Comparison of ENCODE assay signal across 9 cellular contexts in the genomic region with DNA sequence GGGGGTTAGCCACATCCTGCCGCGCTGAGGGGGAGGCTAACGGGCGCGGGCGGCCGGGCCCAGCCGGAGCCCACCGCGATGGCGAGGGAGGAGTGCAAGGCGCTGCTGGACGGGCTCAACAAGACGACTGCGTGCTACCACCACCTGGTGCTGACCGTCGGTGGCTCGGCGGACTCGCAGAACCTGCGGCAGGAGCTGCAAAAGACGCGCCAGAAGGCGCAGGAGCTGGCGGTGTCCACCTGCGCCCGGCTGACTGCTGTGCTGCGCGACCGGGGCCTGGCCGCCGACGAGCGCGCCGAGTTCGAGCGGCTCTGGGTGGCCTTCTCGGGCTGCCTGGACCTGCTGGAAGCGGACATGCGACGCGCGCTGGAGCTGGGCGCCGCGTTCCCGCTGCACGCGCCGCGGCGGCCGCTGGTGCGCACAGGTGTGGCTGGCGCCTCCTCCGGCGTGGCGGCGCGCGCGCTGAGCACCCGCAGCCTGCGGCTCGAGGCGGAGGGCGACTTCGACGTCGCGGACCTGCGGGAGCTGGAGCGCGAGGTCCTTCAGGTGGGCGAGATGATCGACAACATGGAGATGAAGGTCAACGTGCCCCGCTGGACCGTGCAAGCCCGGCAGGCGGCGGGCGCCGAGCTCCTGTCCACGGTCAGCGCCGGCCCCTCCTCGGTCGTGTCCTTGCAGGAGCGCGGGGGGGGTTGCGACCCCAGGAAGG. TPM values are rescaled to one million over a fixed set of nuclear protein-coding genes. Genes with fewer than 3 reads are reported as not detected.
A peak's percentile ranks its signal among the peaks of the same experiment; 100 is the strongest.
DNase-seq lines count a peak whose midpoint lies in the region; ATAC-seq and TF ChIP-seq lines count a peak whose summit lies in the region.
"Had no signal": no experiment of that assay in that cellular context is flagged by ENCODE, and none has a peak within 500 bp of the region (broad histone marks: within the 10 kb centered on the region; RNA-seq: fewer than 3 reads in every experiment).

No MANE protein-coding gene starts in this region.

- H3K27me3 Mint-ChIP-seq in T-helper 1 cell treated with Interleukin-12 subunit alpha and Interleukin-12 subunit beta and Interleukin-4 antibody, amounts not matched to agents 30 μg/mL and 1 μg/mL, for 36 hours (ENCODE audit: low read depth) = peaks cover 47% of the 10 kb centered on the region
- peaks cover 62% of the 10 kb centered on the region for H3K27me3 Mint-ChIP-seq in nephron progenitor cell (ENCODE audit: low read depth, poor library complexity)

- peaks cover 0 to 21% of the 10 kb centered on the region in 2 experiments; a peak in 2 of 4 replicates for H3K4me1 ChIP-seq in SK-N-SH (ENCODE audit: control insufficient read depth in 1 of 2, insufficient read depth in 2 of 2, low read depth in 1 of 2, low read length in 1 of 2)

- H3K27me3 ChIP-seq in SK-N-SH (ENCODE audit: insufficient read depth) = peaks cover 9% of the 10 kb centered on the region

- peak overlapping the region; percentile 99 for H3K4me2 ChIP-seq in SK-N-SH

- no peak overlapping the region for H3K27ac Mint-ChIP-seq in T-helper 1 cell treated with Interleukin-12 subunit alpha and Interleukin-12 subunit beta and Interleukin-4 antibody, amounts not matched to agents 30 μg/mL and 1 μg/mL, for 36 hours
- H3K27ac Mint-ChIP-seq in nephron progenitor cell = no peak overlapping the region
- H3K27ac Mint-ChIP-seq: activated naive CD8-positive, alpha-beta T cell had no signal

- H3F3A ChIP-seq in SK-N-SH (replicated peaks; ENCODE audit: insufficient read depth) = peaks cover 3% of the 10 kb centered on the region

- peaks cover 29% of the 10 kb centered on the region for H4K20me1 ChIP-seq in SK-N-SH (ENCODE audit: insufficient read depth)

- peaks cover 35% of the 10 kb centered on the region for H3K79me2 ChIP-seq in SK-N-SH (ENCODE audit: insufficient read depth)

- no peaks in the 10 kb centered on the region for H3K9me3 ChIP-seq in SK-N-SH

- H2AFZ ChIP-seq in SK-N-SH (ENCODE audit: low read depth) = peak overlapping the region; percentile 99; the same call in 1 of the 2 replicates

- no peak for TF ChIP-seq EP300 in SK-N-SH (IDR thresholded peaks at IDR 0.05; ENCODE audit: borderline replicate concordance in 1 of 2, low read depth in 1 of 2, low read length in 1 of 2)

- no peak for TF ChIP-seq RAD21 in SK-N-SH (IDR thresholded peaks at IDR 0.05; ENCODE audit: low read length)

- peak overlapping the region; percentile 83 to 93 for H3K4me3 ChIP-seq in SK-N-SH (ENCODE audit: low read depth in 2 of 2, low read length in 1 of 2)
- H3K4me3 ChIP-seq in epithelial cell of proximal tubule (ENCODE audit: low read depth, low read length) = peak overlapping the region; percentile 75

- H3K27ac ChIP-seq in SK-N-SH (ENCODE audit: low read depth in 2 of 2, low read length in 1 of 2) = no peak overlapping the region

- no peaks in the 10 kb centered on the region for H3K36me3 Mint-ChIP-seq in T-helper 1 cell treated with Interleukin-12 subunit alpha and Interleukin-12 subunit beta and Interleukin-4 antibody, amounts not matched to agents 30 μg/mL and 1 μg/mL, for 36 hours (ENCODE audit: low read depth)
- no peaks in the 10 kb centered on the region for H3K36me3 Mint-ChIP-seq in nephron progenitor cell (ENCODE audit: low read depth)
- H3K36me3 Mint-ChIP-seq: activated naive CD8-positive, alpha-beta T cell had no signal

- H3K4me3 Mint-ChIP-seq in T-helper 1 cell treated with Interleukin-12 subunit alpha and Interleukin-12 subunit beta and Interleukin-4 antibody, amounts not matched to agents 30 μg/mL and 1 μg/mL, for 36 hours = peak overlapping the region; percentile 85
- no peak overlapping the region for H3K4me3 Mint-ChIP-seq in nephron progenitor cell

- no peak overlapping the region for H3K9ac ChIP-seq in SK-N-SH

- H3K9me3 Mint-ChIP-seq in T-helper 1 cell treated with Interleukin-12 subunit alpha and Interleukin-12 subunit beta and Interleukin-4 antibody, amounts not matched to agents 30 μg/mL and 1 μg/mL, for 36 hours = no peaks in the 10 kb centered on the region
- no peaks in the 10 kb centered on the region for H3K9me3 Mint-ChIP-seq in nephron progenitor cell

- ATAC-seq in SK-N-SH treated with all-trans-retinoic acid at 6 μM for 48 hours = no peak; the same call in 2 of the 3 replicates
- no peak for ATAC-seq in HG03460 (IDR thresholded peaks at IDR 0.05; ENCODE audit: unreplicated experiment)
- ATAC-seq in GM18867 (IDR thresholded peaks at IDR 0.05; ENCODE audit: unreplicated experiment) = no peak

- CTCF ChIA-PET in SK-N-SH (lab: Yijun Ruan, JAX) = interaction anchor here (0.8 to 2.1 kb wide), 3 partner anchors 15 to 95 kb away, joined by 3 to 8 read pairs (median 6); partner anchors contain the start of genes NUDT19 and PDCD5

- WGBS in SK-N-SH (ENCODE audit: low lambda C conversion rate) = 4% methylated on average over 14 of the region's 93 CpGs

- DNase-seq in SK-N-SH = peak; percentile 55
- no peak for DNase-seq in epithelial cell of proximal tubule (ENCODE audit: low read depth)
- DNase-seq in nephron progenitor cell = peak; percentile 40
- no peak for DNase-seq in H4 (ENCODE audit: low spot score)

- H3K4me1 Mint-ChIP-seq in T-helper 1 cell treated with Interleukin-12 subunit alpha and Interleukin-12 subunit beta and Interleukin-4 antibody, amounts not matched to agents 30 μg/mL and 1 μg/mL, for 36 hours (ENCODE audit: low read depth) = peaks cover 17% of the 10 kb centered on the region
- peaks cover 23% of the 10 kb centered on the region for H3K4me1 Mint-ChIP-seq in nephron progenitor cell

- POLR2A ChIA-PET in SK-N-SH (lab: Yijun Ruan, JAX) = interaction anchor here (0.9 kb wide), 1 partner anchor 15 kb away, joined by 6 read pairs; the partner anchor contains the start of gene NUDT19

- no peaks in the 10 kb centered on the region for H3K36me3 ChIP-seq in SK-N-SH (replicated peaks in 1 of 2; ENCODE audit: control insufficient read depth in 1 of 2, insufficient read depth in 2 of 2, low read length in 1 of 2)

- TF ChIP-seq CTCF in SK-N-SH (IDR thresholded peaks at IDR 0.05) (no peak), epithelial cell of proximal tubule (conservative IDR thresholded peaks at IDR 0.05; ENCODE audit: low read depth, low read length) (no peak), nephron progenitor cell (IDR thresholded peaks at IDR 0.05) (no peak)

- no peaks in the 10 kb centered on the region for H3K9me2 ChIP-seq in SK-N-SH

TF ChIP-seq in SK-N-SH, 30 proteins besides CTCF, POLR2A, EP300 and RAD21 (continues in another document):
- TF ChIP-seq GABPA (IDR thresholded peaks at IDR 0.05; ENCODE audit: low read depth) = no peak
- no peak for TF ChIP-seq POLR2AphosphoS5 (IDR thresholded peaks at IDR 0.05; ENCODE audit: low read depth, low read length)

TF ChIP-seq in SK-N-SH treated with all-trans-retinoic acid at 6 μM for 48 hours, 23 proteins besides CTCF, POLR2A, EP300 and RAD21 (continues in another document):
- no peak for TF ChIP-seq PPARA (CRISPR knock-in tag; IDR thresholded peaks at IDR 0.05; ENCODE audit: borderline replicate concordance)
- TF ChIP-seq ISL1 (CRISPR knock-in tag; IDR thresholded peaks at IDR 0.05) = no peak
- TF ChIP-seq ZNF8 (CRISPR knock-in tag; IDR thresholded peaks at IDR 0.05) = no peak
- no peak for TF ChIP-seq GLIS3 (CRISPR knock-in tag; IDR thresholded peaks at IDR 0.05)
- TF ChIP-seq RARB (CRISPR knock-in tag; IDR thresholded peaks at IDR 0.05) = no peak
- no peak for TF ChIP-seq ZFP30 (CRISPR knock-in tag; IDR thresholded peaks at IDR 0.05)
- no peak for TF ChIP-seq ZNF70 (CRISPR knock-in tag; IDR thresholded peaks at IDR 0.05)
- no peak for TF ChIP-seq CSRNP3 (CRISPR knock-in tag; IDR thresholded peaks at IDR 0.05)
- no peak for TF ChIP-seq TCF4 (CRISPR knock-in tag; IDR thresholded peaks at IDR 0.05; ENCODE audit: borderline replicate concordance)
- no peak for TF ChIP-seq ZC3H10 (CRISPR knock-in tag; IDR thresholded peaks at IDR 0.05)
- TF ChIP-seq SNAI2 (CRISPR knock-in tag; IDR thresholded peaks at IDR 0.05) = no peak
- no peak for TF ChIP-seq ZNF565 (CRISPR knock-in tag; conservative IDR thresholded peaks at IDR 0.05; ENCODE audit: low read depth)

RNA-seq across cellular contexts. Expression of gene RGS9BP, which starts 0.7 kb away (rescaled TPM):
- 0.18 and 0.21 TPM in 2 replicates for polyA plus RNA-seq in SK-N-SH (2012; rRNA removed)
- 0.09 and 0.16 TPM in 2 replicates for polyA plus RNA-seq in SK-N-SH (2012; cell fraction: cytosol; rRNA removed)
- polyA plus RNA-seq in SK-N-SH (2012; cell fraction: nucleus; rRNA removed) = 0.08 and 0.12 TPM in 2 replicates
- 0.12 TPM in 1 of 2 replicates, not detected in the other for total RNA-seq in epithelial cell of proximal tubule
- total RNA-seq in H4 (2014; rRNA removed; shearing (Covaris generic)) = 0.12 and 0.45 TPM in 2 replicates

RNA-seq across cellular contexts. Expression of gene ANKRD27, which starts 1.4 kb away (rescaled TPM):
- 16.5 and 21.3 TPM in 2 replicates for polyA plus RNA-seq in SK-N-SH (2012; rRNA removed)
- polyA plus RNA-seq in SK-N-SH (2012; cell fraction: cytosol; rRNA removed) = 12.8 and 15.4 TPM in 2 replicates
- 34.4 and 45.9 TPM in 2 replicates for polyA plus RNA-seq in SK-N-SH (2012; cell fraction: nucleus; rRNA removed)
- total RNA-seq in epithelial cell of proximal tubule = 18.2 and 24.0 TPM in 2 replicates
- total RNA-seq in H4 (2014; rRNA removed; shearing (Covaris generic)) = 19.3 and 27.6 TPM in 2 replicates

RNA-seq across cellular contexts. Expression of gene NUDT19, which starts 15.3 kb away (rescaled TPM):
- polyA plus RNA-seq in SK-N-SH (2012; rRNA removed) = 6.2 and 6.7 TPM in 2 replicates
- polyA plus RNA-seq in SK-N-SH (2012; cell fraction: cytosol; rRNA removed) = 8.0 and 8.4 TPM in 2 replicates
- 3.0 and 3.9 TPM in 2 replicates for polyA plus RNA-seq in SK-N-SH (2012; cell fraction: nucleus; rRNA removed)
- total RNA-seq in epithelial cell of proximal tubule = 7.7 and 14.4 TPM in 2 replicates
- total RNA-seq in H4 (2014; rRNA removed; shearing (Covaris generic)) = 15.9 and 19.3 TPM in 2 replicates

RNA-seq across cellular contexts. Expression of gene TDRD12, which starts 43.2 kb away (rescaled TPM):
- polyA plus RNA-seq in SK-N-SH (2012; rRNA removed) = 0.05 and 0.08 TPM in 2 replicates
- polyA plus RNA-seq in SK-N-SH (2012; cell fraction: cytosol; rRNA removed) = 0.06 and 0.07 TPM in 2 replicates
- polyA plus RNA-seq in SK-N-SH (2012; cell fraction: nucleus; rRNA removed) = 0.11 and 0.33 TPM in 2 replicates
- 0.29 TPM in 1 of 2 replicates, not detected in the other for total RNA-seq in epithelial cell of proximal tubule
- 0.10 and 0.17 TPM in 2 replicates for total RNA-seq in H4 (2014; rRNA removed; shearing (Covaris generic))

Comparison
In these comparisons a context has a peak if more than half of its experiments do, and no peak if none do; other contexts are left out.
1. DNase-seq: peak in SK-N-SH (single experiment) and nephron progenitor cell (single experiment); none in epithelial cell of proximal tubule (single experiment) and H4 (single experiment).